Comparison of ENCODE assay signal across 9 cellular contexts in genomic region chr11:63802637-63803414, GRCh38. TPM values are rescaled to one million over a fixed set of nuclear protein-coding genes. Genes with fewer than 3 reads are reported as not detected.
DNase-seq lines count a peak whose midpoint lies in the region; ATAC-seq and TF ChIP-seq lines count a peak whose summit lies in the region.
"Had no signal": no experiment of that assay in that cellular context is flagged by ENCODE, and none has a peak within 500 bp of the region (broad histone marks: within the 10 kb centered on the region; RNA-seq: fewer than 3 reads in every experiment).

No MANE protein-coding gene starts in this region.

- H3K27me3 ChIP-seq in endodermal cell (ENCODE audit: control insufficient read depth, insufficient read depth, low read length, poor library complexity, severe bottlenecking) (no peaks in the 10 kb centered on the region), psoas muscle (ENCODE audit: insufficient read depth in 3 of 3, low read length in 2 of 3) (no peaks in the 10 kb centered on the region), aorta (ENCODE audit: control insufficient read depth in 1 of 2, insufficient read depth in 2 of 2, low read length in 1 of 2) (no peaks in the 10 kb centered on the region)

- no peak for TF ChIP-seq CTCF in endodermal cell (conservative IDR thresholded peaks at IDR 0.05)
- no peak for TF ChIP-seq CTCF in psoas muscle (IDR thresholded peaks at IDR 0.05)
- no peak for TF ChIP-seq CTCF in glutamatergic neuron (IDR thresholded peaks at IDR 0.05; ENCODE audit: partially characterized antibody, unreplicated experiment)

- H3K4me3 ChIP-seq in endodermal cell (ENCODE audit: low read length) (no peak overlapping the region), psoas muscle (no peak overlapping the region), aorta (ENCODE audit: low read length in 2 of 2) (no peak overlapping the region)

- H3K27ac Mint-ChIP-seq in endodermal cell (no peak overlapping the region), glutamatergic neuron (ENCODE audit: unreplicated experiment) (no peak overlapping the region)

- no peaks in the 10 kb centered on the region for H3K36me3 ChIP-seq in endodermal cell (ENCODE audit: control insufficient read depth, insufficient read depth, low read length)
- H3K36me3 ChIP-seq in psoas muscle (ENCODE audit: insufficient read depth in 1 of 2, low read depth in 1 of 2), result no peaks in the 10 kb centered on the region
- no peaks in the 10 kb centered on the region for H3K36me3 ChIP-seq in aorta (ENCODE audit: control insufficient read depth in 1 of 2, insufficient read depth in 2 of 2, low read length in 1 of 2)

- intact Hi-C loops in psoas muscle (cut with DNase I) (no loop called here), aorta (cut with DNase I) (no loop called here)

- H3K9ac ChIP-seq in endodermal cell (ENCODE audit: extremely low read depth, low read length, poor library complexity, severe bottlenecking), result no peak overlapping the region

- 85 to 95% methylated on average over 4 to 10 of the region's 10 CpGs for WGBS in endodermal cell (ENCODE audit: insufficient coverage in 1 of 2, insufficient read length in 1 of 2), 2 experiments
- 74 to 82% (median 80%) methylated on average over 10 of the region's 10 CpGs for WGBS in psoas muscle, 3 donors
- 88% methylated on average over 10 of the region's 10 CpGs for WGBS in aorta, 2 donors

- H3K36me3 Mint-ChIP-seq in endodermal cell (ENCODE audit: low read depth) (peaks cover 2% of the 10 kb centered on the region), glutamatergic neuron (ENCODE audit: unreplicated experiment) (no peaks in the 10 kb centered on the region)

- H3K9me3 ChIP-seq in endodermal cell (ENCODE audit: control insufficient read depth, low read length), result no peaks in the 10 kb centered on the region
- no peaks in the 10 kb centered on the region for H3K9me3 ChIP-seq in psoas muscle
- H3K9me3 ChIP-seq in aorta (ENCODE audit: control insufficient read depth, low read length), result no peaks in the 10 kb centered on the region

- peak; percentile 87 for DNase-seq in HCEC 1CT
- DNase-seq in NCI-H2227 (lab: John Stamatoyannopoulos, UW; ENCODE audit: unreplicated experiment), result peak; percentile 83
- DNase-seq in endodermal cell, result peak; percentile 52
- DNase-seq in psoas muscle, result no peak
- DNase-seq in aorta, result no peak
- no peak for DNase-seq in hippocampal formation (lab: John Stamatoyannopoulos, UW)
- no peak for DNase-seq in glutamatergic neuron
- DNase-seq: activated CD4-positive, alpha-beta T cell treated with anti-CD3 and anti-CD28 coated beads, Interleukin-2, amount 50 U/mL, for 4 hours had no signal

- H3K27ac ChIP-seq in endodermal cell (ENCODE audit: low read depth, low read length) (no peak overlapping the region), psoas muscle (no peak overlapping the region), aorta (ENCODE audit: low read depth in 1 of 2, low read length in 2 of 2) (no peak overlapping the region)

- ATAC-seq in psoas muscle (peak; percentile 61 to 84 (median 74)), aorta (ENCODE audit: low FRiP score) (no peak)

- H3K4me1 Mint-ChIP-seq in endodermal cell (no peaks in the 10 kb centered on the region), glutamatergic neuron (ENCODE audit: low read depth, unreplicated experiment) (no peaks in the 10 kb centered on the region)
- H3K4me1 Mint-ChIP-seq: central memory CD8-positive, alpha-beta T cell had no signal

- peaks cover 2% of the 10 kb centered on the region for H3K9me3 Mint-ChIP-seq in endodermal cell
- peaks cover 2% of the 10 kb centered on the region for H3K9me3 Mint-ChIP-seq in glutamatergic neuron (ENCODE audit: unreplicated experiment)
- H3K9me3 Mint-ChIP-seq: central memory CD8-positive, alpha-beta T cell had no signal

- no peak overlapping the region for H3K4me3 Mint-ChIP-seq in endodermal cell
- no peak overlapping the region for H3K4me3 Mint-ChIP-seq in glutamatergic neuron (ENCODE audit: unreplicated experiment)
- H3K4me3 Mint-ChIP-seq: central memory CD8-positive, alpha-beta T cell had no signal

- no peaks in the 10 kb centered on the region for H3K4me1 ChIP-seq in endodermal cell (ENCODE audit: control insufficient read depth, insufficient read depth, low read length)
- H3K4me1 ChIP-seq in psoas muscle, result peaks cover 3% of the 10 kb centered on the region
- no peaks in the 10 kb centered on the region for H3K4me1 ChIP-seq in aorta (ENCODE audit: control insufficient read depth in 1 of 2, insufficient read depth in 2 of 2, low read length in 2 of 2)

- H3K27me3 Mint-ChIP-seq in endodermal cell (ENCODE audit: insufficient read depth) (peaks cover 2% of the 10 kb centered on the region), glutamatergic neuron (ENCODE audit: unreplicated experiment) (no peaks in the 10 kb centered on the region)

RNA-seq across cellular contexts. Expression of gene SPINDOC, which starts 10.4 kb away (rescaled TPM):
- total RNA-seq in endodermal cell, result 100 to 1,000 TPM in 1 of 2 donors, 10 to 100 TPM in 1; 96.1 to 103 TPM
- polyA plus RNA-seq in endodermal cell (2013, experiment 1 of 2), result 59.8 TPM
- polyA plus RNA-seq in endodermal cell (2013, experiment 2 of 2), result 60.2 TPM
- 1 to 10 TPM; 3.8 to 8.8 (median 6.9) TPM for total RNA-seq in psoas muscle
- polyA plus RNA-seq in psoas muscle, result 1 to 10 TPM; 2.7 to 4.7 (median 4.6) TPM
- 10 to 100 TPM; 18.3 to 20.6 TPM for total RNA-seq in aorta
- 10 to 100 TPM in 1 of 2 donors, 1 to 10 TPM in 1; 7.1 to 12.6 TPM for polyA plus RNA-seq in aorta
- 83.7 TPM for total RNA-seq in glutamatergic neuron (ENCODE audit: unreplicated experiment)

RNA-seq across cellular contexts. Expression of gene ZFTA, which starts 34.3 kb away (rescaled TPM):
- 10 to 100 TPM; 31.9 to 38.0 TPM for total RNA-seq in endodermal cell
- polyA plus RNA-seq in endodermal cell (2013, experiment 1 of 2), result 40.9 TPM
- 38.5 TPM for polyA plus RNA-seq in endodermal cell (2013, experiment 2 of 2)
- total RNA-seq in psoas muscle, result 10 to 100 TPM in 1 of 4 donors, 1 to 10 TPM in 3; 4.4 to 10.9 (median 7.8) TPM
- polyA plus RNA-seq in psoas muscle, result 10 to 100 TPM in 1 of 3 donors, 1 to 10 TPM in 2; 2.1 to 14.7 (median 5.0) TPM
- total RNA-seq in aorta, result 10 to 100 TPM; 20.1 to 30.9 TPM
- 10 to 100 TPM in 1 of 2 donors, 1 to 10 TPM in 1; 4.3 to 14.0 TPM for polyA plus RNA-seq in aorta
- total RNA-seq in glutamatergic neuron (ENCODE audit: unreplicated experiment), result 216 TPM

RNA-seq across cellular contexts. Expression of gene MARK2, which starts 36.1 kb away (rescaled TPM):
- total RNA-seq in endodermal cell, result 10 to 100 TPM; 39.7 to 39.8 TPM
- 26.6 TPM for polyA plus RNA-seq in endodermal cell (2013, experiment 1 of 2)
- polyA plus RNA-seq in endodermal cell (2013, experiment 2 of 2), result 27.3 TPM
- total RNA-seq in psoas muscle, result 10 to 100 TPM; 21.7 to 24.9 (median 22.9) TPM
- polyA plus RNA-seq in psoas muscle, result 10 to 100 TPM; 11.7 to 24.7 (median 12.7) TPM
- 10 to 100 TPM; 29.6 to 32.5 TPM for total RNA-seq in aorta
- 1 to 10 TPM; 8.1 to 8.2 TPM for polyA plus RNA-seq in aorta
- 76.8 TPM for total RNA-seq in glutamatergic neuron (ENCODE audit: unreplicated experiment)

Comparison
In these comparisons a context has a peak if more than half of its experiments do, and no peak if none do; other contexts are left out.
1. DNase-seq: peak in HCEC 1CT (single experiment), NCI-H2227 (single experiment) and endodermal cell (single experiment); none in psoas muscle (0 of 2), aorta (0 of 2), hippocampal formation (0 of 2) and glutamatergic neuron (single experiment).